In genomic region chr2:46447649-46448048, GRCh38 we compare ENCODE assay signal across 1 cellular context.
A peak's percentile ranks its signal among the peaks of the same experiment; 100 is the strongest.
TF ChIP-seq lines count a peak whose summit lies in the region.

No MANE protein-coding gene starts in this region.

TF ChIP-seq in A549, 52 proteins besides CTCF, POLR2A, EP300 and RAD21 (continued from another document):
- TF ChIP-seq NPAS2 (CRISPR knock-in tag; IDR thresholded peaks at IDR 0.05; ENCODE audit: borderline replicate concordance) (no peak), ZSCAN20 (CRISPR knock-in tag; IDR thresholded peaks at IDR 0.05) (no peak), MAFK (IDR thresholded peaks at IDR 0.05; ENCODE audit: partially characterized antibody) (peak; percentile 63), RCOR1 (IDR thresholded peaks at IDR 0.05; ENCODE audit: low read depth, low read length) (no peak), RARB (CRISPR knock-in tag; IDR thresholded peaks at IDR 0.05) (no peak)
